In the genomic region with DNA sequence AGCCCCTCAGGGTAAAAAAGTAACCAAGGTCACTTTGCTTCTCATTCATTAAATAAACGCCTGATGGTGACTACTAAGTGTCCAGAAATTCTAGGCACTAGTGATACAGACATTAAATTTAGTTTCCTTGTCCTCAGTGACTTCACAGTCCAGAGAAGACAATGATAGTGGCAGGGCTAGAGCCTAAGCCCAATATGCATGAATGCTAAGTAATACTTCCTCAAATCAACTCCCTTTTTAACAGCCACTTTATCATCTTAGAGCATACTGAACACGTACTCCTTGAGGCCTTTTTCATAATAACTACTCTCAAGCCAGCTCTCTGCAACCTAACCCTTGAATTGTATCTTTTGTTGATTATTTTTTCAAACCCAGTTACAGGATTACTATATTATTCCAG, we compare ENCODE assay signal across 1 cellular context.
TF ChIP-seq lines count a peak whose summit lies in the region.

No MANE protein-coding gene starts in this region.

TF ChIP-seq in K562, 482 proteins besides CTCF, POLR2A, EP300 and RAD21 (continued from another document):
- TF ChIP-seq ZNF592 (IDR thresholded peaks at IDR 0.05) (no peak), ETV5 (CRISPR knock-in tag; IDR thresholded peaks at IDR 0.05; ENCODE audit: low read depth) (no peak), MCM3 (IDR thresholded peaks at IDR 0.05) (no peak), CCAR2 (IDR thresholded peaks at IDR 0.05; ENCODE audit: low read depth, low read length) (no peak), NR2C2 (CRISPR knock-in tag; IDR thresholded peaks at IDR 0.05) (no peak), NR2C2 (tag; IDR thresholded peaks at IDR 0.05) (no peak), THRA (IDR thresholded peaks at IDR 0.05) (no peak), ETS2 (tag; IDR thresholded peaks at IDR 0.05; ENCODE audit: borderline replicate concordance, poor library complexity, severe bottlenecking) (no peak), EWSR1 (IDR thresholded peaks at IDR 0.05; ENCODE audit: borderline replicate concordance, low read depth, partially characterized antibody) (no peak), ZNF146 (CRISPR knock-in tag; IDR thresholded peaks at IDR 0.05; ENCODE audit: unreplicated experiment) (no peak), POLR3A (IDR thresholded peaks at IDR 0.05; ENCODE audit: borderline replicate concordance, extremely low read depth, insufficient read depth, insufficient read length) (no peak), HIVEP1 (CRISPR knock-in tag; IDR thresholded peaks at IDR 0.05) (no peak), RBM25 (IDR thresholded peaks at IDR 0.05; ENCODE audit: low read depth, low read length, severe bottlenecking) (no peak), CTBP1 (IDR thresholded peaks at IDR 0.05; ENCODE audit: borderline replicate concordance) (no peak), ZNF232 (CRISPR knock-in tag; IDR thresholded peaks at IDR 0.05) (no peak)
